8 cellular contexts compared by ENCODE assay signal in the genomic region with DNA sequence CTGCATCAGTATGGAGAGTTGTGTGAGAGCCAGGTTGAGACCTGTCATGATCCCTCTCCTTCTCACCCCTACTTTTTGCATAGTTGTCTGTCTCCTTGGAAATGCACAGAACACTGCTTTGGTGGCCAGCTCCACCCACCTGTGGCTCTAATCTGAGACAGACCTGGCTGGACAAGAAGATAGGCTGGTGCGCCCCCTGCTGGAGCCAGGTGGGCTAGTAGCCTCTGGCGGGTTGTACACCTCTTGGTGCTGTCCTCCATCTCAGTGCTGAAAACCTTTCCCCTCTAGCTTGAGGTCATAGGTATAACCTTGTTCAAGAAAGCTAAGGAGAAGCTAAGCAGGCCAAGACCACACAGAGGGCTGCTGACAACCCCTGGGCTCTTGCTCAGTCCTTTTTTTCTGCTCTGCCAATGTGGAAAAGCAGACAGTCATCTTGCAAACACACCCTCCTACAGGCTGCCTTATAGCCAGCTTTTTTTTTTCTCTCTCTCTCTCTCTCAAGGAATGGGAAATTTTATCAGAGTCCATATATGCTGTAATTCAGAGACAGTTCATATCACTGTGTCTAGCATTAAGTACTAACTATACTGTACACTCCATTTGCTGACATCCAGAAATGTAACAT. TPM values are rescaled to one million over a fixed set of nuclear protein-coding genes. Genes with fewer than 3 reads are reported as not detected.
DNase-seq lines count a peak whose midpoint lies in the region; ATAC-seq, FAIRE-seq and TF ChIP-seq lines count a peak whose summit lies in the region.

No MANE protein-coding gene starts in this region.

- no peaks in the 10 kb centered on the region for H4K20me1 ChIP-seq in keratinocyte (ENCODE audit: control insufficient read depth, extremely low read depth, insufficient read depth, low read length)

- peak; percentile 83 for DNase-seq in BE2C
- DNase-seq in GM18507 (ENCODE audit: extremely low spot score, insufficient read length, low read depth) = peak; percentile 33
- DNase-seq in NCI-H460 (ENCODE audit: extremely low read depth, low read depth) = peak; percentile 50
- DNase-seq in adipocyte (ENCODE audit: low read depth) = peak; percentile 59
- peak; percentile 38 for DNase-seq in keratinocyte (ENCODE audit: low read depth, low spot score)
- peak; percentile 77 for DNase-seq in stimulated activated CD8-positive, alpha-beta memory T cell treated with anti-CD3 and anti-CD28 coated beads, Interleukin-4, amount 100 ng/mL, for 48 hours
- no peak for DNase-seq in DMS79 treated with DMSO at 0.1 percent for 48 hours (lab: John Stamatoyannopoulos, UW)

- H3K27ac ChIP-seq in keratinocyte (ENCODE audit: control insufficient read depth, insufficient read depth, low read length) = no peak overlapping the region

- H2AFZ ChIP-seq in keratinocyte (ENCODE audit: control insufficient read depth, low read length) = no peak overlapping the region

- H3K9ac ChIP-seq in adipocyte (ENCODE audit: low read length) = no peak overlapping the region
- no peak overlapping the region for H3K9ac ChIP-seq in keratinocyte (ENCODE audit: control insufficient read depth, extremely low read depth, insufficient read depth, low read length)

- H3K36me3 ChIP-seq in BE2C (no peaks in the 10 kb centered on the region), adipocyte (ENCODE audit: control insufficient read depth, insufficient read depth, low read length, severe bottlenecking) (no peaks in the 10 kb centered on the region), keratinocyte (ENCODE audit: control insufficient read depth in 2 of 2, extremely low read depth in 1 of 2, insufficient read depth in 2 of 2, low read length in 2 of 2) (no peaks in the 10 kb centered on the region)

- dilution Hi-C loops in keratinocyte (cut with MboI; ENCODE audit: extremely low pct_ligation_motif_present, low sequenced_read_pairs) = no loop called here

- no peak overlapping the region for H3K4me2 ChIP-seq in keratinocyte (ENCODE audit: control insufficient read depth, extremely low read depth, insufficient read depth, low read depth, low read length)

- TF ChIP-seq CTCF in BE2C (IDR thresholded peaks at IDR 0.05; ENCODE audit: low read depth, low read length) (peak; percentile 82), keratinocyte (optimal IDR thresholded peaks at IDR 0.05 in 1 of 3, IDR thresholded peaks at IDR 0.05 in 1 of 3, conservative IDR thresholded peaks at IDR 0.05 in 1 of 3; ENCODE audit: extremely low read depth in 1 of 3, insufficient read depth in 2 of 3, low read length in 3 of 3) (peak; percentile 91 to 95 (median 94))

- FAIRE-seq in GM18507 (lab: Jason Lieb, UNC) (peak; percentile 58), keratinocyte (lab: Jason Lieb, UNC) (peak; percentile 17)

- H3K9me3 ChIP-seq in BE2C = no peaks in the 10 kb centered on the region
- no peaks in the 10 kb centered on the region for H3K9me3 ChIP-seq in adipocyte (ENCODE audit: control insufficient read depth, low read length)
- no peaks in the 10 kb centered on the region for H3K9me3 ChIP-seq in keratinocyte (ENCODE audit: control insufficient read depth, low read depth, low read length)

- H3K4me3 ChIP-seq in BE2C (ENCODE audit: low read depth, low read length) (no peak overlapping the region), adipocyte (ENCODE audit: low read length) (no peak overlapping the region), keratinocyte (ENCODE audit: control insufficient read depth in 2 of 3, extremely low read depth in 1 of 3, insufficient read depth in 2 of 3, low read depth in 1 of 3, low read length in 3 of 3) (no peak overlapping the region)

- no peaks in the 10 kb centered on the region for H3K9me1 ChIP-seq in keratinocyte (ENCODE audit: control insufficient read depth, extremely low read depth, insufficient read depth, low read length)

- H3K4me1 ChIP-seq in BE2C = peaks cover 6% of the 10 kb centered on the region
- H3K4me1 ChIP-seq in adipocyte (ENCODE audit: control insufficient read depth, insufficient read depth, low read length) = peaks cover 12% of the 10 kb centered on the region
- peaks cover 4% of the 10 kb centered on the region for H3K4me1 ChIP-seq in keratinocyte (ENCODE audit: control insufficient read depth, extremely low read depth, insufficient read depth, low read length)

- H3K79me2 ChIP-seq in keratinocyte (ENCODE audit: control insufficient read depth, insufficient read depth, low read length) = no peaks in the 10 kb centered on the region

- H3K27me3 ChIP-seq in BE2C = no peaks in the 10 kb centered on the region
- peaks cover 29% of the 10 kb centered on the region for H3K27me3 ChIP-seq in adipocyte (replicated peaks; ENCODE audit: control insufficient read depth, insufficient read depth, low read length)
- no peaks in the 10 kb centered on the region for H3K27me3 ChIP-seq in keratinocyte (ENCODE audit: control insufficient read depth, extremely low read depth, insufficient read depth, low read length)

- ATAC-seq in HG03159 (IDR thresholded peaks at IDR 0.05; ENCODE audit: unreplicated experiment) = peak; percentile 95

RNA-seq across cellular contexts. Expression of gene SPATA6, which starts 58.8 kb away (rescaled TPM):
- polyA plus RNA-seq in BE2C (2012; ENCODE audit: insufficient read depth, insufficient read length, low read depth) = 1.6 TPM
- 5.3 and 6.7 TPM in 2 replicates for total RNA-seq in NCI-H460 (2014; rRNA removed; shearing (Covaris generic))
- polyA plus RNA-seq in NCI-H460 (2014; cell fraction: nucleus; rRNA removed) = 0.54 and 1.3 TPM in 2 replicates
- polyA plus RNA-seq in keratinocyte = 0.77 to 2.4 TPM (median 1.7 TPM) in 3 replicates
- 1.3 TPM for polyA plus RNA-seq in keratinocyte (2011; ENCODE audit: low read depth)
- polyA plus RNA-seq in keratinocyte (2011; cell fraction: cytosol; rRNA removed) = 1.2 and 2.1 TPM in 2 replicates
- 1.8 TPM in 2 replicates for polyA plus RNA-seq in keratinocyte (2011; cell fraction: nucleus; rRNA removed)
- 0.58 and 2.8 TPM in 2 replicates for polyA plus RNA-seq in keratinocyte (2012; ENCODE audit: low replicate concordance)
- 1.2 to 3.8 TPM (median 2.2 TPM) in 3 replicates for polyA minus RNA-seq in keratinocyte
- polyA minus RNA-seq in keratinocyte (2011; cell fraction: cytosol; rRNA and poly(A)+ RNA removed) = 1.3 TPM
- 1.7 and 3.8 TPM in 2 replicates for polyA minus RNA-seq in keratinocyte (2011; cell fraction: nucleus; rRNA and poly(A)+ RNA removed)
